Comparison of ENCODE assay signal across 2 cellular contexts in genomic region chr19:1758231-1758577, GRCh38.
TF ChIP-seq lines count a peak whose summit lies in the region.

No MANE protein-coding gene starts in this region.

TF ChIP-seq in GM23338, 12 proteins besides CTCF, POLR2A, EP300 and RAD21:
- TF ChIP-seq ETS1 (IDR thresholded peaks at IDR 0.05): no peak
- TF ChIP-seq EZH2 (IDR thresholded peaks at IDR 0.05; ENCODE audit: low read depth, unreplicated experiment): peak; percentile 56
- TF ChIP-seq STAT1 (IDR thresholded peaks at IDR 0.05; ENCODE audit: unreplicated experiment): no peak

TF ChIP-seq in K562, 482 proteins besides CTCF, POLR2A, EP300 and RAD21:
- TF ChIP-seq BCOR (IDR thresholded peaks at IDR 0.05): peak; percentile 76
- no peak for TF ChIP-seq MXI1 (IDR thresholded peaks at IDR 0.05; ENCODE audit: low read depth, low read length)
- 0 out of 2 replicates have a peak, but pooled peaks have one; percentile 25 for TF ChIP-seq ZBTB7A (IDR thresholded peaks at IDR 0.05; ENCODE audit: borderline replicate concordance, control insufficient read depth, low read depth, low read length)
TF ChIP-seq in K562: peak in this region for 2.
